ENCODE assay signal across 6 cellular contexts in the genomic region with DNA sequence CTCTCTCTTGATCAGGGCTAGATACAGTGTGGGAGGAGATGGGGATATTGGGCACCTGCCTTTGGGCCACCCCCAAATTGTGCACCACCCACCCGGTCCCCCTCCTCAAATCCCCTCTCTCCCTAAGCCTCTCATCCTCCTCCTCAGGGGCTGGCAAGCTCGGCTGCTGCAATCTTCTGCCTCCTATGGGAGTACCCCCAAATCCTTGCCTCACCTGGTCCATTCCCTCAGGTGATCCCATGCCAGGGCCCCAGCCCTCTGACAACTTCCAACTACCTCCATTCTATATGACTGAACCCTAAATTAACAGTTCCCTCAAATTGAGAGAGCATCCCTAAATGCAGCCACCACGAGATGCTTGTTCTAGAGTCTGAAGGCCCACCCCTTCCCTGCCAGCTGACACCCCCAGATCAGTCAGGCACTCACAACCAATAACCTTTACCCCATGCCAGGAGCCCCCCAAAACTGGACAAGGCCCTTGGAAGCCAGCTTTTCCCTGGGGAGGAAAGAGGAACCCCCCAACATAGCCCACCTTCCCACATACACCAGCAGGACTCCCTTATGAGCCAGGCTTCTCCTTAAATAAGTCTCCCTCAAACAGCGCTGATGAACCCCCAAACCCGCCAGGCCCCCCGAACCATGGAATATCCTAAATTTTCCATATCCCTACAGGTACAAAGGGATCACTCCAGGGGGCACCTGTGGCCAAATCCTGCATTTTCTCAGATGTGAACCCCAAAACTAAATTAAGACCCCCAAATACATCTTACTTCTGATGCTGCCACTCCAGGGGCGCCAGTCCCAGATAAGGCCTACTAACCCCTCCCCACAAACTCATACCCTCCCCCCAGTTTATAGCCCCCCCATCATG. TPM values are rescaled to one million over a fixed set of nuclear protein-coding genes. Genes with fewer than 3 reads are reported as not detected.
DNase-seq lines count a peak whose midpoint lies in the region; ATAC-seq and TF ChIP-seq lines count a peak whose summit lies in the region.

No MANE protein-coding gene starts in this region.

- no peak overlapping the region for H3K18ac ChIP-seq in IMR-90 (ENCODE audit: low read depth, low read length)

- ATAC-seq in IMR-90 (ENCODE audit: low read depth) (no peak), body of pancreas (no peak)

- no TSS peak for BruUV-seq in IMR-90 (replicated peaks; lab: Mats Ljungman, UMichigan)

- peak overlapping the region; percentile 29; the same call in 1 of the 2 replicates for H4K91ac ChIP-seq in IMR-90 (ENCODE audit: insufficient read depth, low read depth, low read length)

- peak overlapping the region; percentile 55 for H3K4me3 ChIP-seq in IMR-90 (ENCODE audit: insufficient read depth, low read depth, low read length)
- H3K4me3 ChIP-seq in colonic mucosa: peak overlapping the region; percentile 16
- peak overlapping the region; percentile 32 to 46 for H3K4me3 ChIP-seq in prostate gland
- H3K4me3 ChIP-seq in body of pancreas: no peak overlapping the region

- peak overlapping the region; percentile 14 for H2AFZ ChIP-seq in IMR-90 (replicated peaks; ENCODE audit: low read length, poor library complexity)

- H2AK5ac ChIP-seq in IMR-90 (ENCODE audit: low read depth, low read length): peak overlapping the region; percentile 92

- H3K36me3 ChIP-seq in IMR-90 (ENCODE audit: control insufficient read depth, insufficient read depth, low read length) (peaks cover 5% of the 10 kb centered on the region; the same call in 1 of the 2 replicates), colonic mucosa (no peaks in the 10 kb centered on the region), prostate gland (no peaks in the 10 kb centered on the region), body of pancreas (replicated peaks in 1 of 2; ENCODE audit: insufficient read depth in 1 of 2, low read depth in 2 of 2) (no peaks in the 10 kb centered on the region)

- no peak overlapping the region for H3K56ac ChIP-seq in IMR-90 (ENCODE audit: extremely low read depth, insufficient read depth, low read length)

- H3K9ac ChIP-seq in IMR-90 (ENCODE audit: low read depth, low read length) (peak overlapping the region; percentile 70), colonic mucosa (ENCODE audit: low read depth in 2 of 2, low read length in 2 of 2) (peak overlapping the region in 1 of 2 donors; percentile 43)

- H3K9me3 ChIP-seq in IMR-90 (ENCODE audit: control insufficient read depth, insufficient read depth, low read length): no peaks in the 10 kb centered on the region
- H3K9me3 ChIP-seq in colonic mucosa: no peaks in the 10 kb centered on the region
- no peaks in the 10 kb centered on the region for H3K9me3 ChIP-seq in prostate gland
- no peaks in the 10 kb centered on the region for H3K9me3 ChIP-seq in body of pancreas

- peaks cover 26% of the 10 kb centered on the region for H3K9me1 ChIP-seq in IMR-90 (ENCODE audit: insufficient read depth, low read length)

- peak overlapping the region in 1 of 2 experiments; percentile 30; a peak in 1 of 4 replicates for H4K8ac ChIP-seq in IMR-90 (ENCODE audit: low read depth in 2 of 2, low read length in 2 of 2)

- DNase-seq in IMR-90 (no peak), colonic mucosa (no peak), prostate gland (ENCODE audit: low spot score) (no peak), NCI-H2227 treated with DMSO at 0.1 percent for 48 hours (lab: John Stamatoyannopoulos, UW) (no peak), NCI-H69 (lab: John Stamatoyannopoulos, UW) (no peak), body of pancreas (no peak)

- H3K4ac ChIP-seq in IMR-90 (ENCODE audit: low read depth, low read length): peak overlapping the region; percentile 76

- H4K5ac ChIP-seq in IMR-90 (ENCODE audit: low read depth, low read length): no peak overlapping the region

- H3K4me1 ChIP-seq in IMR-90 (ENCODE audit: control insufficient read depth, insufficient read depth, low read length): peaks cover 28% of the 10 kb centered on the region
- H3K4me1 ChIP-seq in colonic mucosa: peaks cover 11% of the 10 kb centered on the region
- peaks cover 18% of the 10 kb centered on the region for H3K4me1 ChIP-seq in prostate gland (replicated peaks)
- peaks cover 57% of the 10 kb centered on the region for H3K4me1 ChIP-seq in body of pancreas

- H3K79me1 ChIP-seq in IMR-90 (ENCODE audit: low read depth in 1 of 2, low read length in 2 of 2): peaks cover 9 to 78% of the 10 kb centered on the region in 2 experiments

- TF ChIP-seq POLR2A in IMR-90 (IDR thresholded peaks at IDR 0.05; ENCODE audit: low read depth, low read length) (no peak), prostate gland (IDR thresholded peaks at IDR 0.05) (no peak), body of pancreas (IDR thresholded peaks at IDR 0.05) (no peak)

- H2AK9ac ChIP-seq in IMR-90 (replicated peaks; ENCODE audit: low read depth, low read length, poor library complexity): peak overlapping the region; percentile 97

- POLR2A ChIA-PET in IMR-90 (lab: Charles Lee; ENCODE audit: unreplicated experiment): interaction anchor here (0.6 kb wide), 1 partner anchor 180 kb away, joined by 6 read pairs; the partner anchor contains the start of gene SLC16A13

- dilution Hi-C loops in IMR-90 (cut with HindIII; ENCODE audit: low sequenced_read_pairs, unreplicated experiment): no loop called here

- H3K27me3 ChIP-seq in IMR-90 (ENCODE audit: control insufficient read depth, insufficient read depth, low read length) (no peaks in the 10 kb centered on the region), colonic mucosa (no peaks in the 10 kb centered on the region), prostate gland (replicated peaks; ENCODE audit: insufficient read depth) (no peaks in the 10 kb centered on the region), body of pancreas (no peaks in the 10 kb centered on the region)

- intact Hi-C loops in IMR-90 (cut with micrococcal nuclease): no loop called here
- intact Hi-C loops in colonic mucosa (cut with DNase I): no loop called here
- intact Hi-C loops in prostate gland (cut with DNase I): no loop called here
- intact Hi-C loops in body of pancreas (cut with DNase I): no loop called here

- peak overlapping the region; percentile 31 for H2BK5ac ChIP-seq in IMR-90 (ENCODE audit: low read depth, low read length, poor library complexity, severe bottlenecking)

- TF ChIP-seq RAD21 in IMR-90 (IDR thresholded peaks at IDR 0.05; ENCODE audit: low read length): no peak

- WGBS in IMR-90 (ENCODE audit: extremely low coverage in 2 of 2, insufficient read length in 1 of 2), 2 experiments: 7% methylated on average over 2 of the region's 7 CpGs; no CpG with 5 or more reads in 1 of the 2 experiments
- WGBS in prostate gland: 12% methylated on average over 7 of the region's 7 CpGs
- WGBS in body of pancreas, 2 donors: 35 to 46% methylated on average over 7 of the region's 7 CpGs

- peak overlapping the region; percentile 52; the same call in 1 of the 2 replicates for H3K23ac ChIP-seq in IMR-90 (ENCODE audit: low read depth, low read length)

- H3K27ac ChIP-seq in IMR-90 (ENCODE audit: insufficient read depth, low read length): peak overlapping the region; percentile 56
- peak overlapping the region; percentile 31 for H3K27ac ChIP-seq in colonic mucosa
- peak overlapping the region; percentile 60 to 67 for H3K27ac ChIP-seq in prostate gland
- peak overlapping the region in 2 of 4 donors; percentile 39 to 53 for H3K27ac ChIP-seq in body of pancreas

- no peak overlapping the region for H2BK120ac ChIP-seq in IMR-90 (ENCODE audit: low read depth, low read length)

- H2BK20ac ChIP-seq in IMR-90 (ENCODE audit: low read depth, low read length): 0 out of 2 replicates have a peak overlapping the region, but pooled peaks have one; percentile 9

- peaks cover 58% of the 10 kb centered on the region for H4K20me1 ChIP-seq in IMR-90 (ENCODE audit: insufficient read depth, low read length)

- in situ Hi-C loops in IMR-90 (cut with MboI; ENCODE audit: low sequenced_read_pairs): no loop called here

- TF ChIP-seq CTCF in IMR-90 (conservative IDR thresholded peaks at IDR 0.05; ENCODE audit: low read depth, low read length) (no peak), colonic mucosa (IDR thresholded peaks at IDR 0.05) (no peak), prostate gland (IDR thresholded peaks at IDR 0.05) (no peak), body of pancreas (IDR thresholded peaks at IDR 0.05) (no peak)

- H3K14ac ChIP-seq in IMR-90 (replicated peaks; ENCODE audit: low read depth, low read length): peak overlapping the region; percentile 72

- H3K4me2 ChIP-seq in IMR-90 (ENCODE audit: low read depth, low read length): peak overlapping the region; percentile 90

- H2BK15ac ChIP-seq in IMR-90 (ENCODE audit: low read depth, low read length): no peak overlapping the region; the same call in 2 of the 3 replicates

- CTCF ChIA-PET in IMR-90 (lab: Yijun Ruan, JAX): no interaction called here

RNA-seq across cellular contexts. Expression of gene DLG4, which starts 3.2 kb away (rescaled TPM):
- total RNA-seq in IMR-90 (2012; rRNA removed) (8.1 and 8.2 TPM in 2 replicates), colonic mucosa (1 to 10 TPM; 4.8 to 5.6 TPM), prostate gland (10 to 100 TPM in 1 of 2 donors, 1 to 10 TPM in 1; 9.3 to 31.6 TPM), body of pancreas (1 to 10 TPM; 3.6 to 9.3 TPM)
- 28.5 and 30.5 TPM in 2 replicates for polyA plus RNA-seq in IMR-90 (2012; rRNA removed)
- polyA plus RNA-seq in IMR-90 (2012; cell fraction: cytosol; rRNA removed): 13.6 and 24.5 TPM in 2 replicates
- 118 and 142 TPM in 2 replicates for polyA plus RNA-seq in IMR-90 (2012; cell fraction: nucleus; rRNA removed; ENCODE audit: low replicate concordance)

RNA-seq across cellular contexts. Expression of gene ACADVL, which starts 3.3 kb away (rescaled TPM):
- total RNA-seq in IMR-90 (2012; rRNA removed) (129 and 139 TPM in 2 replicates), colonic mucosa (100 to 1,000 TPM; 606 to 859 TPM), prostate gland (100 to 1,000 TPM; 589 to 593 TPM), body of pancreas (1,000 to 10,000 TPM in 1 of 2 donors, 100 to 1,000 TPM in 1; 887 to 1,901 TPM)
- polyA plus RNA-seq in IMR-90 (2012; rRNA removed): 752 and 844 TPM in 2 replicates
- polyA plus RNA-seq in IMR-90 (2012; cell fraction: cytosol; rRNA removed): 312 and 348 TPM in 2 replicates
- polyA plus RNA-seq in IMR-90 (2012; cell fraction: nucleus; rRNA removed; ENCODE audit: low replicate concordance): 6,277 and 8,711 TPM in 2 replicates

RNA-seq across cellular contexts. Expression of gene DVL2, which starts 17.8 kb away (rescaled TPM):
- total RNA-seq in IMR-90 (2012; rRNA removed) (20.3 and 21.3 TPM in 2 replicates), colonic mucosa (10 to 100 TPM; 32.4 to 42.4 TPM), prostate gland (100 to 1,000 TPM in 1 of 2 donors, 10 to 100 TPM in 1; 52.3 to 116 TPM), body of pancreas (10 to 100 TPM; 19.5 to 41.5 TPM)
- 10.5 and 11.8 TPM in 2 replicates for polyA plus RNA-seq in IMR-90 (2012; rRNA removed)
- 5.9 and 9.6 TPM in 2 replicates for polyA plus RNA-seq in IMR-90 (2012; cell fraction: cytosol; rRNA removed)
- 14.5 and 26.4 TPM in 2 replicates for polyA plus RNA-seq in IMR-90 (2012; cell fraction: nucleus; rRNA removed; ENCODE audit: low replicate concordance)

RNA-seq across cellular contexts. Expression of gene PHF23, which starts 22.8 kb away (rescaled TPM):
- total RNA-seq in IMR-90 (2012; rRNA removed): 44.8 and 45.5 TPM in 2 replicates
- 54.4 and 58.5 TPM in 2 replicates for polyA plus RNA-seq in IMR-90 (2012; rRNA removed)
- 37.0 TPM in 2 replicates for polyA plus RNA-seq in IMR-90 (2012; cell fraction: cytosol; rRNA removed)
- 22.3 and 31.7 TPM in 2 replicates for polyA plus RNA-seq in IMR-90 (2012; cell fraction: nucleus; rRNA removed; ENCODE audit: low replicate concordance)
- 10 to 100 TPM; 29.8 to 38.6 TPM for total RNA-seq in colonic mucosa
- total RNA-seq in prostate gland: 10 to 100 TPM; 41.2 to 92.5 TPM
- total RNA-seq in body of pancreas: 10 to 100 TPM; 11.9 to 15.8 TPM

RNA-seq across cellular contexts. Expression of gene GABARAP, which starts 25.8 kb away (rescaled TPM):
- total RNA-seq in IMR-90 (2012; rRNA removed) (70.8 and 77.8 TPM in 2 replicates), colonic mucosa (100 to 1,000 TPM; 378 to 513 TPM), prostate gland (100 to 1,000 TPM; 493 to 527 TPM), body of pancreas (100 to 1,000 TPM; 145 to 482 TPM)
- polyA plus RNA-seq in IMR-90 (2012; rRNA removed): 702 and 780 TPM in 2 replicates
- 264 and 350 TPM in 2 replicates for polyA plus RNA-seq in IMR-90 (2012; cell fraction: cytosol; rRNA removed)
- 43.9 and 256 TPM in 2 replicates for polyA plus RNA-seq in IMR-90 (2012; cell fraction: nucleus; rRNA removed; ENCODE audit: low replicate concordance)

Comparison
In these comparisons a context has a peak if more than half of its experiments do, and no peak if none do; other contexts are left out.
1. H3K4me3 ChIP-seq: peak in IMR-90 (single experiment), colonic mucosa (single experiment) and prostate gland (2 of 2); none in body of pancreas (0 of 2).